In the genomic region with DNA sequence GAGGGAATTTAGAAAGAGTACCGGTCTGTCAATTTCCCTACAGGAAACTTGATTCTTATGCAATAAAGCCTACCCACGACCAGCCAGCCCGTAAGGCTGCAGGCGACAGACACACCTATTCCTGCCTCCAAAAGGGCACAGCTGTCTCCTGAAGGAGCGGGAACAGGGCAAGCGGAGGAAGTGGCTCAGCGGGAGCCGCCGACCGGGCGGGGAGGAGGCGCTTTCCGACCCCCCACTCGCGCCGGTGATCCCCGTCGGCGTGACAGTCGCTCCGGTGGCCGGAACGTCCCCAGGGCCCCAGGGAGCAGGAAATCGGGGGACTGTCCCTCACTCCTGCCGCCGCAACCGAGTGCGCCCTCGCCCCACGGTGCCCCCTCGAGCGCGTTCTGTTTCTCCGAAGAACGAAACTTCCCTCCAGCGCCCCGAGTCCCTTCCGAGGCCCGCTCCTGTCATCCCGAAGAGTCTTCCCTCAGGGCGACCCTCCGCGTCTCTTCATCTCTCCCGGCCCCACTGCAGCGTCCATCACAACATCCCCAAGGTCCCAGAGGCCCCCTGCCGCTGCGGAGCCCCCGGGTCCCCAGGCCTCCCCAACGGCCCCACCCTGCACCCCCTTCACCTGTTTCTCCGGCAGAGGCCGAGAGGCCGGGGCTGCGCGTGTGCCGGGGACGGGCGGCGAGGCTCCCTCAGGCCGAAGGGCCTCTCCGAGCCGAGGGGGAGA, we compare ENCODE assay signal across 8 cellular contexts. TPM values are rescaled to one million over a fixed set of nuclear protein-coding genes. Genes with fewer than 3 reads are reported as not detected.
A peak's percentile ranks its signal among the peaks of the same experiment; 100 is the strongest.
DNase-seq lines count a peak whose midpoint lies in the region; ATAC-seq and TF ChIP-seq lines count a peak whose summit lies in the region.

No MANE protein-coding gene starts in this region.

- H3K9me3 Mint-ChIP-seq in central memory CD8-positive, alpha-beta T cell: no peaks in the 10 kb centered on the region

- peaks cover 0 to 6% of the 10 kb centered on the region in 2 donors for H3K36me3 ChIP-seq in left lung

- no peak for TF ChIP-seq CTCF in left lung (IDR thresholded peaks at IDR 0.05)

- H3K27ac ChIP-seq in left lung: peak overlapping the region; percentile 100

- no peaks in the 10 kb centered on the region for H3K9me3 ChIP-seq in left lung

- peak overlapping the region; percentile 98 for H3K4me3 Mint-ChIP-seq in central memory CD8-positive, alpha-beta T cell

- peak overlapping the region; percentile 99 for H3K27ac Mint-ChIP-seq in central memory CD8-positive, alpha-beta T cell (ENCODE audit: low read depth)

- peaks cover 26% of the 10 kb centered on the region for H3K36me3 Mint-ChIP-seq in central memory CD8-positive, alpha-beta T cell (ENCODE audit: insufficient read depth)

- peaks cover 20 to 61% of the 10 kb centered on the region in 2 donors for H3K4me1 ChIP-seq in left lung

- H3K27me3 ChIP-seq in left lung: no peaks in the 10 kb centered on the region

- ATAC-seq in central memory CD8-positive, alpha-beta T cell (replicated peaks; ENCODE audit: extremely low read depth, poor library complexity, severe bottlenecking): no peak
- peak; percentile 39 for ATAC-seq in left lung

- peaks cover 39% of the 10 kb centered on the region for H3K4me1 Mint-ChIP-seq in central memory CD8-positive, alpha-beta T cell

- H3K4me3 ChIP-seq in Jurkat, Clone E6-1 (ENCODE audit: low read length): peak overlapping the region; percentile 85
- H3K4me3 ChIP-seq in left lung: peak overlapping the region; percentile 98 to 99

- DNase-seq in NCI-H82 (lab: John Stamatoyannopoulos, UW): peak; percentile 53
- no peak for DNase-seq in NCI-H82 treated with DMSO at 0.1 percent for 48 hours (lab: John Stamatoyannopoulos, UW; ENCODE audit: unreplicated experiment)
- no peak for DNase-seq in Jurkat, Clone E6-1 (ENCODE audit: low read depth, low spot score)
- DNase-seq in T-helper 1 cell: peak in 4 of 5 donors; percentile 22 to 35 (median 30)
- DNase-seq in central memory CD8-positive, alpha-beta T cell (ENCODE audit: low spot score in 2 of 2): peak in 1 of 2 donors; percentile 37
- DNase-seq in left lung: peak; percentile 52 to 89
- peak; percentile 4 for DNase-seq in stimulated activated CD8-positive, alpha-beta memory T cell treated with anti-CD3 and anti-CD28 coated beads, Interleukin-15, amount 100 ng/mL, for 1 hour (ENCODE audit: low read depth)
- DNase-seq in hippocampal formation (lab: John Stamatoyannopoulos, UW): no peak

- H3K27me3 Mint-ChIP-seq in central memory CD8-positive, alpha-beta T cell: no peaks in the 10 kb centered on the region

- intact Hi-C loops in left lung (cut with DNase I): no loop called here

RNA-seq across cellular contexts. Expression of gene STAT3, which starts 0.4 kb away (rescaled TPM):
- polyA plus RNA-seq in Jurkat, Clone E6-1 (2012; ENCODE audit: insufficient read depth, insufficient read length): 38.7 TPM
- total RNA-seq in left lung: 100 to 1,000 TPM; 229 to 271 TPM

RNA-seq across cellular contexts. Expression of gene CAVIN1, which starts 35.2 kb away (rescaled TPM):
- polyA plus RNA-seq in Jurkat, Clone E6-1 (2012; ENCODE audit: insufficient read depth, insufficient read length): not detected
- total RNA-seq in left lung: 100 to 1,000 TPM; 285 to 320 TPM

Comparison
In these comparisons a context has a peak if more than half of its experiments do, and no peak if none do; other contexts are left out.
1. DNase-seq: peak in NCI-H82 (single experiment), T-helper 1 cell (4 of 5), left lung (2 of 2) and stimulated activated CD8-positive, alpha-beta memory T cell treated with anti-CD3 and anti-CD28 coated beads, Interleukin-15, amount 100 ng/mL, for 1 hour (single experiment); none in NCI-H82 treated with DMSO at 0.1 percent for 48 hours (single experiment), Jurkat, Clone E6-1 (single experiment) and hippocampal formation (0 of 2).